In genomic region chr6:99563056-99563723, GRCh38 we compare ENCODE assay signal across 20 cellular contexts. TPM values are rescaled to one million over a fixed set of nuclear protein-coding genes. Genes with fewer than 3 reads are reported as not detected.
"Had no signal": no experiment of that assay in that cellular context is flagged by ENCODE, and none has a peak within 500 bp of the region (broad histone marks: within the 10 kb centered on the region; RNA-seq: fewer than 3 reads in every experiment).

No MANE protein-coding gene starts in this region.

- H3K4me3 Mint-ChIP-seq: activated CD8-positive, alpha-beta T cell treated with anti-CD3 and anti-CD28 coated beads, Interleukin-2, amount 10 ng/mL, durations not matched to agents 7 days and 5 days; central memory CD8-positive, alpha-beta T cell; endodermal cell; neural crest cell; stimulated activated effector memory CD8-positive, alpha-beta T cell treated with anti-CD3 and anti-CD28 coated beads, Interleukin-12 subunit alpha, Interleukin-12 subunit beta, amount 100 ng/mL, for 72 hours; T-cell had no signal

- DNase-seq: activated CD4-positive, alpha-beta T cell treated with anti-CD3 and anti-CD28 coated beads for 4 hours; activated CD8-positive, alpha-beta T cell treated with anti-CD3 and anti-CD28 coated beads, Interleukin-2, amount 10 ng/mL, durations not matched to agents 7 days and 5 days; activated naive CD4-positive, alpha-beta T cell treated with Interleukin-2 at 50 U/mL for 16 hours; endodermal cell; esophagus squamous epithelium; foreskin fibroblast; head of caudate nucleus; mesenchymal stem cell; T-cell; T1000; tibial artery had no signal

- H3K9me3 ChIP-seq: esophagus squamous epithelium, tibial artery, vagina had no signal

- ATAC-seq: activated CD8-positive, alpha-beta T cell treated with anti-CD3 and anti-CD28 coated beads, Interleukin-2, amount 10 ng/mL, durations not matched to agents 7 days and 5 days; left lobe of liver; stimulated activated effector memory CD8-positive, alpha-beta T cell treated with anti-CD3 and anti-CD28 coated beads, Interleukin-12 subunit alpha, Interleukin-12 subunit beta, amount 100 ng/mL, for 72 hours; T-cell had no signal

- H3K4me3 ChIP-seq: esophagus squamous epithelium, smooth muscle cell, tibial artery, vagina had no signal

- H3K9me3 Mint-ChIP-seq: central memory CD8-positive, alpha-beta T cell; endodermal cell; neural crest cell; stimulated activated effector memory CD8-positive, alpha-beta T cell treated with anti-CD3 and anti-CD28 coated beads, Interleukin-12 subunit alpha, Interleukin-12 subunit beta, amount 100 ng/mL, for 72 hours; T-cell had no signal

- H3K4me2 ChIP-seq: smooth muscle cell had no signal

- H3K27me3 ChIP-seq: esophagus squamous epithelium, tibial artery, vagina had no signal

- H3K36me3 ChIP-seq: vagina had no signal

- H3K27ac Mint-ChIP-seq: activated CD8-positive, alpha-beta T cell treated with anti-CD3 and anti-CD28 coated beads, Interleukin-2, amount 10 ng/mL, durations not matched to agents 7 days and 5 days; endodermal cell; stimulated activated effector memory CD8-positive, alpha-beta T cell treated with anti-CD3 and anti-CD28 coated beads, Interleukin-12 subunit alpha, Interleukin-12 subunit beta, amount 100 ng/mL, for 72 hours; T-cell had no signal

- H3K27ac ChIP-seq: tibial artery, vagina had no signal

- H3K27me3 Mint-ChIP-seq: central memory CD8-positive, alpha-beta T cell; T-cell had no signal

RNA-seq across cellular contexts. Expression of gene PRDM13, which starts 43.4 kb away (rescaled TPM):
- total RNA-seq: activated CD8-positive, alpha-beta T cell treated with anti-CD3 and anti-CD28 coated beads, Interleukin-2, amount 10 ng/mL, durations not matched to agents 7 days and 5 days; dermis microvascular lymphatic vessel endothelial cell; left lobe of liver; osteocyte; renal cortical epithelial cell; smooth muscle cell; T-cell; vagina had no signal
- polyA plus RNA-seq: smooth muscle cell had no signal
